ENCODE assay signal across 3 cellular contexts in genomic region chr1:233885196-233886028, GRCh38.
A peak's percentile ranks its signal among the peaks of the same experiment; 100 is the strongest.
TF ChIP-seq lines count a peak whose summit lies in the region.

No MANE protein-coding gene starts in this region.

TF ChIP-seq in A549, 52 proteins besides CTCF, POLR2A, EP300 and RAD21:
- TF ChIP-seq MAX (IDR thresholded peaks at IDR 0.05), result peak; percentile 31; the same call in 1 of the 2 replicates
- 0 out of 2 replicates have a peak, but pooled peaks have one; percentile 28 for TF ChIP-seq JUNB (IDR thresholded peaks at IDR 0.05)
- TF ChIP-seq FOXS1 (CRISPR knock-in tag; IDR thresholded peaks at IDR 0.05), result no peak
- no peak for TF ChIP-seq CBX2 (IDR thresholded peaks at IDR 0.05; ENCODE audit: borderline replicate concordance, low read depth)

TF ChIP-seq in HEK293, 187 proteins besides CTCF, POLR2A, EP300 and RAD21 (continues in another document):
- TF ChIP-seq ZNF585B (tag by site-specific recombination; IDR thresholded peaks at IDR 0.05), result 0 out of 2 replicates have a peak, but pooled peaks have one; percentile 10
- no peak for TF ChIP-seq KLF1 (tag by site-specific recombination; IDR thresholded peaks at IDR 0.05)
- no peak for TF ChIP-seq REST (tag by site-specific recombination; IDR thresholded peaks at IDR 0.05)
- no peak for TF ChIP-seq ZNF580 (tag by site-specific recombination; IDR thresholded peaks at IDR 0.05)
- peak; percentile 84 for TF ChIP-seq SCRT2 (tag by site-specific recombination; IDR thresholded peaks at IDR 0.05)
- TF ChIP-seq ZNF362 (tag by site-specific recombination; IDR thresholded peaks at IDR 0.05), result no peak
- TF ChIP-seq ZNF560 (tag by site-specific recombination; IDR thresholded peaks at IDR 0.05; ENCODE audit: borderline replicate concordance), result no peak
- TF ChIP-seq ZSCAN16 (tag by site-specific recombination; IDR thresholded peaks at IDR 0.05), result no peak
- no peak for TF ChIP-seq ZNF677 (tag by site-specific recombination; IDR thresholded peaks at IDR 0.05)
- TF ChIP-seq, protein P1, sequence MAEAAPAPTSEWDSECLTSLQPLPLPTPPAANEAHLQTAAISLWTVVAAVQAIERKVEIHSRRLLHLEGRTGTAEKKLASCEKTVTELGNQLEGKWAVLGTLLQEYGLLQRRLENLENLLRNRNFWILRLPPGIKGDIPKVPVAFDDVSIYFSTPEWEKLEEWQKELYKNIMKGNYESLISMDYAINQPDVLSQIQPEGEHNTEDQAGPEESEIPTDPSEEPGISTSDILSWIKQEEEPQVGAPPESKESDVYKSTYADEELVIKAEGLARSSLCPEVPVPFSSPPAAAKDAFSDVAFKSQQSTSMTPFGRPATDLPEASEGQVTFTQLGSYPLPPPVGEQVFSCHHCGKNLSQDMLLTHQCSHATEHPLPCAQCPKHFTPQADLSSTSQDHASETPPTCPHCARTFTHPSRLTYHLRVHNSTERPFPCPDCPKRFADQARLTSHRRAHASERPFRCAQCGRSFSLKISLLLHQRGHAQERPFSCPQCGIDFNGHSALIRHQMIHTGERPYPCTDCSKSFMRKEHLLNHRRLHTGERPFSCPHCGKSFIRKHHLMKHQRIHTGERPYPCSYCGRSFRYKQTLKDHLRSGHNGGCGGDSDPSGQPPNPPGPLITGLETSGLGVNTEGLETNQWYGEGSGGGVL (tag by site-specific recombination; IDR thresholded peaks at IDR 0.05), result no peak
- TF ChIP-seq ZNF501 (tag by site-specific recombination; IDR thresholded peaks at IDR 0.05), result no peak
- TF ChIP-seq ZNF473 (tag by site-specific recombination; IDR thresholded peaks at IDR 0.05), result no peak
- TF ChIP-seq, protein P2, sequence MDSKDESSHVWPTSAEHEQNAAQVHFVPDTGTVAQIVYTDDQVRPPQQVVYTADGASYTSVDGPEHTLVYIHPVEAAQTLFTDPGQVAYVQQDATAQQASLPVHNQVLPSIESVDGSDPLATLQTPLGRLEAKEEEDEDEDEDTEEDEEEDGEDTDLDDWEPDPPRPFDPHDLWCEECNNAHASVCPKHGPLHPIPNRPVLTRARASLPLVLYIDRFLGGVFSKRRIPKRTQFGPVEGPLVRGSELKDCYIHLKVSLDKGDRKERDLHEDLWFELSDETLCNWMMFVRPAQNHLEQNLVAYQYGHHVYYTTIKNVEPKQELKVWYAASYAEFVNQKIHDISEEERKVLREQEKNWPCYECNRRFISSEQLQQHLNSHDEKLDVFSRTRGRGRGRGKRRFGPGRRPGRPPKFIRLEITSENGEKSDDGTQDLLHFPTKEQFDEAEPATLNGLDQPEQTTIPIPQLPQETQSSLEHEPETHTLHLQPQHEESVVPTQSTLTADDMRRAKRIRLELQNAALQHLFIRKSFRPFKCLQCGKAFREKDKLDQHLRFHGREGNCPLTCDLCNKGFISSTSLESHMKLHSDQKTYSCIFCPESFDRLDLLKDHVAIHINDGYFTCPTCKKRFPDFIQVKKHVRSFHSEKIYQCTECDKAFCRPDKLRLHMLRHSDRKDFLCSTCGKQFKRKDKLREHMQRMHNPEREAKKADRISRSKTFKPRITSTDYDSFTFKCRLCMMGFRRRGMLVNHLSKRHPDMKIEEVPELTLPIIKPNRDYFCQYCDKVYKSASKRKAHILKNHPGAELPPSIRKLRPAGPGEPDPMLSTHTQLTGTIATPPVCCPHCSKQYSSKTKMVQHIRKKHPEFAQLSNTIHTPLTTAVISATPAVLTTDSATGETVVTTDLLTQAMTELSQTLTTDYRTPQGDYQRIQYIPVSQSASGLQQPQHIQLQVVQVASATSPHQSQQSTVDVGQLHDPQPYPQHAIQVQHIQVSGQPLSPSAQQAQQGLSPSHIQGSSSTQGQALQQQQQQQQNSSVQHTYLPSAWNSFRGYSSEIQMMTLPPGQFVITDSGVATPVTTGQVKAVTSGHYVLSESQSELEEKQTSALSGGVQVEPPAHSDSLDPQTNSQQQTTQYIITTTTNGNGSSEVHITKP (tag by site-specific recombination; IDR thresholded peaks at IDR 0.05), result no peak
- TF ChIP-seq ZNF530 (tag by site-specific recombination; IDR thresholded peaks at IDR 0.05; ENCODE audit: low read depth), result no peak
- no peak for TF ChIP-seq RBAK (tag by site-specific recombination; IDR thresholded peaks at IDR 0.05)
- TF ChIP-seq ZNF548 (tag by site-specific recombination; IDR thresholded peaks at IDR 0.05), result no peak
- no peak for TF ChIP-seq OVOL3 (tag by site-specific recombination; IDR thresholded peaks at IDR 0.05)
- TF ChIP-seq PRDM1 (tag by site-specific recombination; IDR thresholded peaks at IDR 0.05), result no peak

TF ChIP-seq in H1, 55 proteins besides CTCF, POLR2A, EP300 and RAD21:
- TF ChIP-seq SIRT6 (IDR thresholded peaks at IDR 0.05; ENCODE audit: low read length), result no peak
- no peak for TF ChIP-seq MAX (IDR thresholded peaks at IDR 0.05)
- TF ChIP-seq, protein P3, sequence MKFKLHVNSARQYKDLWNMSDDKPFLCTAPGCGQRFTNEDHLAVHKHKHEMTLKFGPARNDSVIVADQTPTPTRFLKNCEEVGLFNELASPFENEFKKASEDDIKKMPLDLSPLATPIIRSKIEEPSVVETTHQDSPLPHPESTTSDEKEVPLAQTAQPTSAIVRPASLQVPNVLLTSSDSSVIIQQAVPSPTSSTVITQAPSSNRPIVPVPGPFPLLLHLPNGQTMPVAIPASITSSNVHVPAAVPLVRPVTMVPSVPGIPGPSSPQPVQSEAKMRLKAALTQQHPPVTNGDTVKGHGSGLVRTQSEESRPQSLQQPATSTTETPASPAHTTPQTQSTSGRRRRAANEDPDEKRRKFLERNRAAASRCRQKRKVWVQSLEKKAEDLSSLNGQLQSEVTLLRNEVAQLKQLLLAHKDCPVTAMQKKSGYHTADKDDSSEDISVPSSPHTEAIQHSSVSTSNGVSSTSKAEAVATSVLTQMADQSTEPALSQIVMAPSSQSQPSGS (IDR thresholded peaks at IDR 0.05; ENCODE audit: low read length), result no peak
- TF ChIP-seq TAF7 (optimal IDR thresholded peaks at IDR 0.05; ENCODE audit: borderline replicate concordance, low read depth, low read length), result no peak
- no peak for TF ChIP-seq PHF8 (conservative IDR thresholded peaks at IDR 0.05; ENCODE audit: low read depth, low read length)
- no peak for TF ChIP-seq GTF2F1 (IDR thresholded peaks at IDR 0.05; ENCODE audit: borderline replicate concordance, low read depth, low read length)
- no peak for TF ChIP-seq NANOG (IDR thresholded peaks at IDR 0.05; ENCODE audit: insufficient read depth, low read depth, low read length, poor library complexity, severe bottlenecking)
- no peak for TF ChIP-seq HDAC2 (IDR thresholded peaks at IDR 0.05; ENCODE audit: borderline replicate concordance in 1 of 2, low read depth in 2 of 2, low read length in 2 of 2)
